In the genomic region with DNA sequence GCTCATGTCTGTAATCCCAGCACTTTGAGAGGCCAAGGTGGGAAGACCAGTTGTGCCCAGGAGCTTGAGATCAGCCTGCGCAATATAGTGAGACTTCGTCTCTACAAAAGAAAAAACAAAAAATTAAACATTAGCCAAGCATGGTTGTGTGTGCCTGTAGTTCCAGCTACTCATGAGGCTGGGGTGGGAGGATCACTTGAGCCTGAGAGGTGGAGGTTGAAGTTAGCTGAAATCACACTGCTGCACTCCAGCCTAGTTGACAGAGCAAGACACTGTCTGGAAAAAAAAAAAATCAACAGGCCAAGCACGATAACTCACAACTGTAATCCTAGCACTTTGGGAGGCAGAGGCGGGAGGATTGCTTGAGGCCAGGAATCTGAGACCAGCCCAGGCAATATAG, we compare ENCODE assay signal across 16 cellular contexts. TPM values are rescaled to one million over a fixed set of nuclear protein-coding genes. Genes with fewer than 3 reads are reported as not detected.
DNase-seq lines count a peak whose midpoint lies in the region; ATAC-seq lines count a peak whose summit lies in the region.
"Had no signal": no experiment of that assay in that cellular context is flagged by ENCODE, and none has a peak within 500 bp of the region (broad histone marks: within the 10 kb centered on the region; RNA-seq: fewer than 3 reads in every experiment).

No MANE protein-coding gene starts in this region.

- H3K4me1 Mint-ChIP-seq in activated naive CD4-positive, alpha-beta T cell treated with anti-CD3 and anti-CD28 coated beads, Interleukin-2, amount 10 ng/mL, durations not matched to agents 7 days and 5 days, result peaks cover 32% of the 10 kb centered on the region
- H3K4me1 Mint-ChIP-seq in effector memory CD8-positive, alpha-beta T cell (ENCODE audit: low read depth in 2 of 2), result peaks cover 22 to 23% of the 10 kb centered on the region in 2 donors
- peaks cover 57% of the 10 kb centered on the region for H3K4me1 Mint-ChIP-seq in stimulated activated memory B cell treated with anti-CD40 and anti-IgM and Interleukin-4, amounts not matched to agents 10 μg/mL and 1 μg/mL and 100 μg/mL, for 72 hours

- H3K27me3 Mint-ChIP-seq in activated naive CD4-positive, alpha-beta T cell treated with anti-CD3 and anti-CD28 coated beads, Interleukin-2, amount 10 ng/mL, durations not matched to agents 7 days and 5 days, result peaks cover 23% of the 10 kb centered on the region
- H3K27me3 Mint-ChIP-seq in effector memory CD8-positive, alpha-beta T cell, result no peaks in the 10 kb centered on the region
- H3K27me3 Mint-ChIP-seq in stimulated activated memory B cell treated with anti-CD40 and anti-IgM and Interleukin-4, amounts not matched to agents 10 μg/mL and 1 μg/mL and 100 μg/mL, for 72 hours, result no peaks in the 10 kb centered on the region

- H3K9me3 Mint-ChIP-seq in activated naive CD4-positive, alpha-beta T cell treated with anti-CD3 and anti-CD28 coated beads, Interleukin-2, amount 10 ng/mL, durations not matched to agents 7 days and 5 days, result no peaks in the 10 kb centered on the region
- H3K9me3 Mint-ChIP-seq in effector memory CD8-positive, alpha-beta T cell, result no peaks in the 10 kb centered on the region
- no peaks in the 10 kb centered on the region for H3K9me3 Mint-ChIP-seq in stimulated activated memory B cell treated with anti-CD40 and anti-IgM and Interleukin-4, amounts not matched to agents 10 μg/mL and 1 μg/mL and 100 μg/mL, for 72 hours

- H3K27ac Mint-ChIP-seq in activated naive CD4-positive, alpha-beta T cell treated with anti-CD3 and anti-CD28 coated beads, Interleukin-2, amount 10 ng/mL, durations not matched to agents 7 days and 5 days, result peak overlapping the region; percentile 42
- H3K27ac Mint-ChIP-seq in effector memory CD8-positive, alpha-beta T cell, result peak overlapping the region; percentile 99
- peak overlapping the region; percentile 93 for H3K27ac Mint-ChIP-seq in stimulated activated memory B cell treated with anti-CD40 and anti-IgM and Interleukin-4, amounts not matched to agents 10 μg/mL and 1 μg/mL and 100 μg/mL, for 72 hours

- no peak for ATAC-seq in effector memory CD8-positive, alpha-beta T cell (replicated peaks)
- no peak for ATAC-seq in stimulated activated memory B cell treated with anti-CD40 and anti-IgM and Interleukin-4, amounts not matched to agents 10 μg/mL and 1 μg/mL and 100 μg/mL, for 72 hours
- no peak for ATAC-seq in esophagus mucosa
- ATAC-seq: right cardiac atrium had no signal

- CTCF ChIA-PET in activated naive CD4-positive, alpha-beta T cell treated with anti-CD3 and anti-CD28 coated beads, Interleukin-2, amount 10 ng/mL, durations not matched to agents 7 days and 5 days (lab: Charles Lee), result interaction anchor here (6.9 kb wide), 1 partner anchor 16 kb away, joined by 42 read pairs; a partner anchor contains a TSS

- no peaks in the 10 kb centered on the region for H3K36me3 Mint-ChIP-seq in activated naive CD4-positive, alpha-beta T cell treated with anti-CD3 and anti-CD28 coated beads, Interleukin-2, amount 10 ng/mL, durations not matched to agents 7 days and 5 days
- H3K36me3 Mint-ChIP-seq in effector memory CD8-positive, alpha-beta T cell (ENCODE audit: insufficient read depth), result peaks cover 30% of the 10 kb centered on the region
- H3K36me3 Mint-ChIP-seq in stimulated activated memory B cell treated with anti-CD40 and anti-IgM and Interleukin-4, amounts not matched to agents 10 μg/mL and 1 μg/mL and 100 μg/mL, for 72 hours, result no peaks in the 10 kb centered on the region

- DNase-seq in activated naive CD4-positive, alpha-beta T cell treated with anti-CD3 and anti-CD28 coated beads, Interleukin-2, amount 10 ng/mL, durations not matched to agents 7 days and 5 days, result no peak
- DNase-seq in activated naive CD4-positive, alpha-beta T cell treated with Interleukin-2 at 50 U/mL for 16 hours, result no peak
- DNase-seq in NAMALWA (ENCODE audit: low spot score) (peak; percentile 58), NCI-H1930 (lab: John Stamatoyannopoulos, UW) (no peak), putamen (ENCODE audit: low spot score) (no peak)
- DNase-seq in effector memory CD8-positive, alpha-beta T cell, result no peak
- DNase-seq: esophagus squamous epithelium, GDM1, mesendoderm, MG63, NCI-H187 treated with DMSO at 0.1 percent for 48 hours, right cardiac atrium, SHP77 had no signal

- H3K4me3 Mint-ChIP-seq in activated naive CD4-positive, alpha-beta T cell treated with anti-CD3 and anti-CD28 coated beads, Interleukin-2, amount 10 ng/mL, durations not matched to agents 7 days and 5 days, result no peak overlapping the region
- H3K4me3 Mint-ChIP-seq in effector memory CD8-positive, alpha-beta T cell, result peak overlapping the region in 1 of 2 donors; percentile 85
- H3K4me3 Mint-ChIP-seq in stimulated activated memory B cell treated with anti-CD40 and anti-IgM and Interleukin-4, amounts not matched to agents 10 μg/mL and 1 μg/mL and 100 μg/mL, for 72 hours, result no peak overlapping the region

RNA-seq across cellular contexts. Expression of a gene that starts 3.9 kb away (rescaled TPM):
- 2.5 TPM for total RNA-seq in esophagus mucosa

RNA-seq across cellular contexts. Expression of a gene that starts 17.0 kb away (rescaled TPM):
- total RNA-seq in esophagus mucosa, result 68.7 TPM

RNA-seq across cellular contexts. Expression of a gene that starts 35.9 kb away (rescaled TPM):
- total RNA-seq in esophagus mucosa, result 3.5 TPM

RNA-seq across cellular contexts. Expression of a gene that starts 40.2 kb away (rescaled TPM):
- total RNA-seq in esophagus mucosa, result 63.7 TPM

RNA-seq across cellular contexts. Expression of a gene that starts 51.8 kb away (rescaled TPM):
- not detected for total RNA-seq in esophagus mucosa
- total RNA-seq: NCI-H460 had no signal

Comparison
In these comparisons a context has a peak if more than half of its experiments do, and no peak if none do; other contexts are left out.
1. H3K27ac Mint-ChIP-seq: peak in every context shown above with its lines; median percentile 99 in effector memory CD8-positive, alpha-beta T cell; 93 in stimulated activated memory B cell treated with anti-CD40 and anti-IgM and Interleukin-4, amounts not matched to agents 10 μg/mL and 1 μg/mL and 100 μg/mL, for 72 hours; 42 in activated naive CD4-positive, alpha-beta T cell treated with anti-CD3 and anti-CD28 coated beads, Interleukin-2, amount 10 ng/mL, durations not matched to agents 7 days and 5 days.